In the genomic region with DNA sequence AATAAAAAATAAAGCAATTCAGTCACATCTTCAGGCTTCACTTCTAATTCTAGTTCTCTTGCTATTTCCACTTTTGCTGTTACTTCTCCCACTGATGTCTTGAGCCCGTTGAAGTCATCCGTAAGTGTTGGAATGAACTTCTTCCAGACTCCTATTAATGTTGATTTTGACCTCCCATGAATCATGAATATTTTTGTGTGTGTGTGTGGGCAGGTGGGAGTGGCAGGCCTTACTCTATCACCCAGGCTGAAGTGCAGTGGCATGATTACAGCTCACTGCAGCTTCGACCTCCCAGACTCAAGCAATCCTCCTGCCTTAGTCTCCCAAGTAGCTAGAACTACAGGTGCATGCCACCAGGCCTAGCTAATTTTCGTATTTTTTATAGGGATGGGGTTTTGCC, we compare ENCODE assay signal across 30 cellular contexts.
"Had no signal": no experiment of that assay in that cellular context is flagged by ENCODE, and none has a peak within 500 bp of the region (broad histone marks: within the 10 kb centered on the region; RNA-seq: fewer than 3 reads in every experiment).

No MANE protein-coding gene starts in this region.

- FAIRE-seq: kidney, pancreas, TTC549 had no signal

- H3K4me3 ChIP-seq: breast epithelium, gastroesophageal sphincter, pancreas, prostate gland, sigmoid colon, smooth muscle cell, tibial nerve had no signal

- H3K27ac Mint-ChIP-seq: activated CD4-positive, alpha-beta memory T cell treated with anti-CD3 and anti-CD28 coated beads, Interleukin-2, amount 10 ng/mL, durations not matched to agents 7 days and 5 days; activated CD4-positive, alpha-beta T cell treated with anti-CD3 and anti-CD28 coated beads, Interleukin-2, amount 10 ng/mL, durations not matched to agents 7 days and 5 days; activated naive CD8-positive, alpha-beta T cell treated with anti-CD3 and anti-CD28 coated beads, Interleukin-2, amount 10 ng/mL, durations not matched to agents 7 days and 5 days had no signal

- H3K36me3 ChIP-seq: breast epithelium had no signal

- H3K27me3 ChIP-seq: breast epithelium, gastroesophageal sphincter, pancreas, sigmoid colon, tibial nerve had no signal

- H3K9me3 ChIP-seq: breast epithelium, gastroesophageal sphincter, pancreas, prostate gland, sigmoid colon, tibial nerve had no signal

- H3K4me2 ChIP-seq: smooth muscle cell had no signal

- H3K9me3 Mint-ChIP-seq: activated CD4-positive, alpha-beta memory T cell treated with anti-CD3 and anti-CD28 coated beads, Interleukin-2, amount 10 ng/mL, durations not matched to agents 7 days and 5 days; activated CD4-positive, alpha-beta T cell treated with anti-CD3 and anti-CD28 coated beads, Interleukin-2, amount 10 ng/mL, durations not matched to agents 7 days and 5 days; activated naive CD8-positive, alpha-beta T cell treated with anti-CD3 and anti-CD28 coated beads, Interleukin-2, amount 10 ng/mL, durations not matched to agents 7 days and 5 days; central memory CD8-positive, alpha-beta T cell; dendritic cell treated with granulocyte-macrophage colony-stimulating factor and Interleukin-4, amounts not matched to agents 40 ng/mL and 50 ng/mL, for 4 days had no signal

- H3K4me1 ChIP-seq: breast epithelium, pancreas, prostate gland, tibial nerve had no signal

- H3K4me3 Mint-ChIP-seq: activated CD4-positive, alpha-beta memory T cell treated with anti-CD3 and anti-CD28 coated beads, Interleukin-2, amount 10 ng/mL, durations not matched to agents 7 days and 5 days; activated CD4-positive, alpha-beta T cell treated with anti-CD3 and anti-CD28 coated beads, Interleukin-2, amount 10 ng/mL, durations not matched to agents 7 days and 5 days; activated naive CD8-positive, alpha-beta T cell treated with anti-CD3 and anti-CD28 coated beads, Interleukin-2, amount 10 ng/mL, durations not matched to agents 7 days and 5 days; central memory CD8-positive, alpha-beta T cell; dendritic cell treated with granulocyte-macrophage colony-stimulating factor and Interleukin-4, amounts not matched to agents 40 ng/mL and 50 ng/mL, for 4 days had no signal

- DNase-seq: activated CD4-positive, alpha-beta memory T cell treated with anti-CD3 and anti-CD28 coated beads, Interleukin-2, amount 10 ng/mL, durations not matched to agents 7 days and 5 days; activated CD4-positive, alpha-beta T cell treated with anti-CD3 and anti-CD28 coated beads, Interleukin-2, amount 10 ng/mL, durations not matched to agents 7 days and 5 days; activated CD4-positive, CD25-positive, alpha-beta regulatory T cell treated with anti-CD3 and anti-CD28 coated beads, Interleukin-2, amount 50 U/mL, for 72 hours; activated CD8-positive, alpha-beta memory T cell treated with anti-CD3 and anti-CD28 coated beads, Interleukin-2, amount 50 U/mL, for 48 hours; activated effector memory CD4-positive, alpha-beta T cell treated with Interleukin-2 at 50 U/mL for 16 hours; activated naive CD4-positive, alpha-beta T cell treated with Interleukin-2 at 50 U/mL for 16 hours; activated naive CD8-positive, alpha-beta T cell treated with anti-CD3 and anti-CD28 coated beads, Interleukin-2, amount 10 ng/mL, durations not matched to agents 7 days and 5 days; amniotic stem cell; erythroblast; hippocampal formation; kidney; left colon; mammary epithelial cell; nucleus accumbens; pancreas; retina; sigmoid colon; stimulated activated CD4-positive, alpha-beta T cell treated with anti-CD3 and anti-CD28 coated beads, Interleukin-1b, Interleukin-23, amount 100 ng/mL, for 48 hours; stimulated activated CD4-positive, alpha-beta T cell treated with anti-CD3 and anti-CD28 coated beads, Interleukin-4, amount 100 ng/mL, for 4 hours; stimulated activated naive CD4-positive, alpha-beta T cell; T-helper 9 cell had no signal

- H3K27ac ChIP-seq: breast epithelium, gastroesophageal sphincter, pancreas, prostate gland, sigmoid colon, tibial nerve, VCaP had no signal

- H3K27me3 Mint-ChIP-seq: activated CD4-positive, alpha-beta memory T cell treated with anti-CD3 and anti-CD28 coated beads, Interleukin-2, amount 10 ng/mL, durations not matched to agents 7 days and 5 days; activated CD4-positive, alpha-beta T cell treated with anti-CD3 and anti-CD28 coated beads, Interleukin-2, amount 10 ng/mL, durations not matched to agents 7 days and 5 days; activated naive CD8-positive, alpha-beta T cell treated with anti-CD3 and anti-CD28 coated beads, Interleukin-2, amount 10 ng/mL, durations not matched to agents 7 days and 5 days; central memory CD8-positive, alpha-beta T cell; dendritic cell treated with granulocyte-macrophage colony-stimulating factor and Interleukin-4, amounts not matched to agents 40 ng/mL and 50 ng/mL, for 4 days had no signal
